21 cellular contexts compared by ENCODE assay signal in genomic region chr7:1739593-1739992, GRCh38.
"Had no signal": no experiment of that assay in that cellular context is flagged by ENCODE, and none has a peak within 500 bp of the region (broad histone marks: within the 10 kb centered on the region; RNA-seq: fewer than 3 reads in every experiment).

No MANE protein-coding gene starts in this region.

- H3K4me1 Mint-ChIP-seq: endodermal cell had no signal

- H3K27ac Mint-ChIP-seq: endodermal cell; stimulated activated naive B cell treated with anti-CD40 and anti-IgM and Interleukin-4, amounts not matched to agents 10 μg/mL and 1 μg/mL and 100 μg/mL, for 72 hours had no signal

- H3K36me3 Mint-ChIP-seq: naive thymus-derived CD8-positive, alpha-beta T cell had no signal

- H3K27ac ChIP-seq: colonic mucosa, heart right ventricle, psoas muscle, right lobe of liver, testis, tibial nerve, upper lobe of right lung had no signal

- H3K36me3 ChIP-seq: colonic mucosa, right lobe of liver, tibial nerve, upper lobe of right lung had no signal

- H3K4me1 ChIP-seq: psoas muscle, testis had no signal

- FAIRE-seq: frontal cortex had no signal

- H3K4me3 Mint-ChIP-seq: endodermal cell; stimulated activated naive B cell treated with anti-CD40 and anti-IgM and Interleukin-4, amounts not matched to agents 10 μg/mL and 1 μg/mL and 100 μg/mL, for 72 hours had no signal

- H3K27me3 ChIP-seq: colonic mucosa, right lobe of liver, testis had no signal

- DNase-seq: colonic mucosa; dermis blood vessel endothelial cell; endodermal cell; heart right ventricle; hypothalamus; islet precursor cell; mammary epithelial cell; mucosa of descending colon; naive thymus-derived CD8-positive, alpha-beta T cell; psoas muscle; retina; right lobe of liver; stimulated activated CD4-positive, alpha-beta T cell treated with anti-CD3 and anti-CD28 coated beads, Interleukin-1b, Interleukin-23, amount 100 ng/mL, for 48 hours; stimulated activated CD4-positive, alpha-beta T cell treated with anti-CD3 and anti-CD28 coated beads, Interleukin-4, amount 100 ng/mL, for 4 hours; stimulated activated naive B cell treated with anti-CD40 and anti-IgM and Interleukin-4, amounts not matched to agents 10 μg/mL and 1 μg/mL and 100 μg/mL, for 72 hours; stimulated activated naive CD8-positive, alpha-beta T cell treated with anti-CD3 and anti-CD28 coated beads, Interleukin-15, amount 100 ng/mL, for 72 hours; testis; upper lobe of right lung had no signal

- H3K9me3 ChIP-seq: colonic mucosa, heart right ventricle, mucosa of descending colon, psoas muscle, right lobe of liver, testis, tibial nerve, upper lobe of right lung had no signal

- H3K9me3 Mint-ChIP-seq: endodermal cell; naive thymus-derived CD8-positive, alpha-beta T cell; stimulated activated naive B cell treated with anti-CD40 and anti-IgM and Interleukin-4, amounts not matched to agents 10 μg/mL and 1 μg/mL and 100 μg/mL, for 72 hours; stimulated activated naive CD8-positive, alpha-beta T cell treated with anti-CD3 and anti-CD28 coated beads, Interleukin-15, amount 100 ng/mL, for 72 hours had no signal

- ATAC-seq: heart right ventricle; left lobe of liver; mucosa of descending colon; naive thymus-derived CD8-positive, alpha-beta T cell; psoas muscle; right lobe of liver; stimulated activated naive B cell treated with anti-CD40 and anti-IgM and Interleukin-4, amounts not matched to agents 10 μg/mL and 1 μg/mL and 100 μg/mL, for 72 hours; stimulated activated naive CD8-positive, alpha-beta T cell treated with anti-CD3 and anti-CD28 coated beads, Interleukin-15, amount 100 ng/mL, for 72 hours; upper lobe of right lung had no signal

- H3K4me3 ChIP-seq: colonic mucosa, heart right ventricle, mucosa of descending colon, psoas muscle, right lobe of liver, testis, tibial nerve, upper lobe of right lung had no signal
